Comparison of ENCODE assay signal across 36 cellular contexts in the genomic region with DNA sequence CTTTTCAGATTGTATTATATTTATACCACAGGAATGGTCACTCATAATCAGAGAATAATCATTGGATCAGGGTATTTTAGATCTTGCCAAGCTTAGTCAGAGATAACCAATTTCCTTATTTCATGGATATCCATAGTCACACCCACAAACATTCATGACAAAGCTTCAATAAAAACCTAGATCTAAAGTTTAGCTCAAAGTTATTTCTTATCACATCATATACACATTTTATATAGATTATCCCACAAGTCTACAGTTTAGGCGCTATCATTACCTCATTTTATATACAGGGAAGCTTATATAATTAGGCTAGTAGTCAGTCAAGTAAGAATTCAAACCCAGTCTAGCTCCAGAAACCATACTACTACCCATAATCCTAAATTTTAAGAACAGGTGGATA.
"Had no signal": no experiment of that assay in that cellular context is flagged by ENCODE, and none has a peak within 500 bp of the region (broad histone marks: within the 10 kb centered on the region; RNA-seq: fewer than 3 reads in every experiment).

No MANE protein-coding gene starts in this region.

- H3K4me1 Mint-ChIP-seq: activated B cell treated with CpG ODN at 0.5 μM for 24 hours; activated CD8-positive, alpha-beta memory T cell treated with anti-CD3 and anti-CD28 coated beads, Interleukin-2, amount 10 ng/mL, durations not matched to agents 7 days and 5 days; activated naive CD8-positive, alpha-beta T cell treated with anti-CD3 and anti-CD28 coated beads, Interleukin-2, amount 50 U/mL, for 24 hours had no signal

- H3K27me3 ChIP-seq: ascending aorta, breast epithelium, cardiac muscle cell, colonic mucosa, esophagus muscularis mucosa, heart left ventricle had no signal

- H3K27me3 Mint-ChIP-seq: activated B cell treated with CpG ODN at 0.5 μM for 24 hours; activated CD8-positive, alpha-beta memory T cell treated with anti-CD3 and anti-CD28 coated beads, Interleukin-2, amount 10 ng/mL, durations not matched to agents 7 days and 5 days; activated CD8-positive, alpha-beta T cell treated with anti-CD3 and anti-CD28 coated beads for 36 hours; activated naive CD4-positive, alpha-beta T cell treated with anti-CD3 and anti-CD28 coated beads, Interleukin-2, amount 50 U/mL, for 24 hours; activated naive CD8-positive, alpha-beta T cell treated with anti-CD3 and anti-CD28 coated beads for 36 hours; activated naive CD8-positive, alpha-beta T cell treated with anti-CD3 and anti-CD28 coated beads, Interleukin-2, amount 50 U/mL, for 24 hours; brain; T-cell had no signal

- H3K4me1 ChIP-seq: ascending aorta, breast epithelium, colonic mucosa had no signal

- DNase-seq: activated B cell treated with CpG ODN at 0.5 μM for 24 hours; activated CD4-positive, alpha-beta T cell treated with anti-CD3 and anti-CD28 coated beads for 48 hours; activated CD4-positive, alpha-beta T cell treated with anti-CD3 and anti-CD28 coated beads, Interleukin-2, amount 50 U/mL, for 1 hour; activated CD4-positive, alpha-beta T cell treated with anti-CD3 and anti-CD28 coated beads, Interleukin-2, amount 50 U/mL, for 48 hours; activated CD8-positive, alpha-beta memory T cell treated with anti-CD3 and anti-CD28 coated beads, Interleukin-2, amount 10 ng/mL, durations not matched to agents 7 days and 5 days; activated CD8-positive, alpha-beta memory T cell treated with anti-CD3 and anti-CD28 coated beads, Interleukin-2, amount 50 U/mL, for 4 hours; activated CD8-positive, alpha-beta T cell treated with anti-CD3 and anti-CD28 coated beads for 36 hours; activated effector memory CD4-positive, alpha-beta T cell treated with anti-CD3 and anti-CD28 coated beads, Interleukin-2, amount 50 U/mL, for 16 hours; activated naive CD4-positive, alpha-beta T cell treated with anti-CD3 and anti-CD28 coated beads for 36 hours; activated naive CD8-positive, alpha-beta T cell treated with anti-CD3 and anti-CD28 coated beads for 36 hours; activated naive CD8-positive, alpha-beta T cell treated with anti-CD3 and anti-CD28 coated beads, Interleukin-2, amount 50 U/mL, for 24 hours; activated T-cell treated with anti-CD3 and anti-CD28 coated beads, Interleukin-2, amount 50 U/mL, for 1 hour; activated T-cell treated with anti-CD3 and anti-CD28 coated beads, Interleukin-2, amount 50 U/mL, for 48 hours; central memory CD4-positive, alpha-beta T cell; cerebellar nuclear complex; colonic mucosa; effector memory CD4-positive, alpha-beta T cell; endodermal cell; erythroblast; glutamatergic neuron; heart left ventricle; SW 1271; T-cell; T1000; WERI-Rb-1 had no signal

- H3K4me3 Mint-ChIP-seq: activated B cell treated with CpG ODN at 0.5 μM for 24 hours; activated CD8-positive, alpha-beta memory T cell treated with anti-CD3 and anti-CD28 coated beads, Interleukin-2, amount 10 ng/mL, durations not matched to agents 7 days and 5 days; activated CD8-positive, alpha-beta T cell treated with anti-CD3 and anti-CD28 coated beads for 36 hours; activated naive CD4-positive, alpha-beta T cell treated with anti-CD3 and anti-CD28 coated beads for 36 hours; activated naive CD4-positive, alpha-beta T cell treated with anti-CD3 and anti-CD28 coated beads, Interleukin-2, amount 50 U/mL, for 24 hours; activated naive CD8-positive, alpha-beta T cell treated with anti-CD3 and anti-CD28 coated beads for 36 hours; activated naive CD8-positive, alpha-beta T cell treated with anti-CD3 and anti-CD28 coated beads, Interleukin-2, amount 50 U/mL, for 24 hours; activated T-helper 1 cell treated with anti-CD3 and anti-CD28 coated beads, Interleukin-12 subunit alpha, Interleukin-12 subunit beta, Interleukin-2, Interleukin-4 antibody, amounts not matched to agents 30 ng/mL and 10 ng/mL and 1 ng/mL, durations not matched to agents 14 hours and 24 hours and 36 hours; brain; endodermal cell; T-cell; T-helper 1 cell treated with Interleukin-12 subunit alpha and Interleukin-12 subunit beta and Interleukin-4 antibody, amounts not matched to agents 30 μg/mL and 1 μg/mL, for 36 hours; T-helper 2 cell treated with Interferon-gamma antibody and Interleukin-4, amounts not matched to agents 5 μg/mL and 100 μg/mL, for 36 hours had no signal

- H3K36me3 ChIP-seq: ascending aorta, breast epithelium, cardiac muscle cell, colonic mucosa, esophagus muscularis mucosa, heart left ventricle, WERI-Rb-1 had no signal

- H3K27ac Mint-ChIP-seq: activated B cell treated with CpG ODN at 0.5 μM for 24 hours; activated CD8-positive, alpha-beta memory T cell treated with anti-CD3 and anti-CD28 coated beads, Interleukin-2, amount 10 ng/mL, durations not matched to agents 7 days and 5 days; activated CD8-positive, alpha-beta T cell treated with anti-CD3 and anti-CD28 coated beads for 36 hours; activated naive CD4-positive, alpha-beta T cell treated with anti-CD3 and anti-CD28 coated beads for 36 hours; activated naive CD4-positive, alpha-beta T cell treated with anti-CD3 and anti-CD28 coated beads, Interleukin-2, amount 50 U/mL, for 24 hours; activated naive CD8-positive, alpha-beta T cell treated with anti-CD3 and anti-CD28 coated beads for 36 hours; activated naive CD8-positive, alpha-beta T cell treated with anti-CD3 and anti-CD28 coated beads, Interleukin-2, amount 50 U/mL, for 24 hours; activated T-helper 1 cell treated with anti-CD3 and anti-CD28 coated beads, Interleukin-12 subunit alpha, Interleukin-12 subunit beta, Interleukin-2, Interleukin-4 antibody, amounts not matched to agents 30 ng/mL and 10 ng/mL and 1 ng/mL, durations not matched to agents 14 hours and 24 hours and 36 hours; activated T-helper 2 cell treated with anti-CD3 and anti-CD28 coated beads, Interferon-gamma antibody, Interleukin-2, Interleukin-4, amounts not matched to agents 10 μg/mL and 5 μg/mL and 100 μg/mL, durations not matched to agents 14 hours and 24 hours and 36 hours; brain; endodermal cell; T-cell; T-helper 1 cell treated with Interleukin-12 subunit alpha and Interleukin-12 subunit beta and Interleukin-4 antibody, amounts not matched to agents 30 μg/mL and 1 μg/mL, for 36 hours; T-helper 2 cell treated with Interferon-gamma antibody and Interleukin-4, amounts not matched to agents 5 μg/mL and 100 μg/mL, for 36 hours had no signal

- ATAC-seq: activated CD4-positive, CD25-positive, alpha-beta regulatory T cell treated with anti-CD3 and anti-CD28 coated beads, Interleukin-2, amount 50 U/mL, for 24 hours; activated CD8-positive, alpha-beta memory T cell treated with anti-CD3 and anti-CD28 coated beads, Interleukin-2, amount 10 ng/mL, durations not matched to agents 7 days and 5 days; activated CD8-positive, alpha-beta T cell treated with anti-CD3 and anti-CD28 coated beads for 36 hours; activated naive CD8-positive, alpha-beta T cell treated with anti-CD3 and anti-CD28 coated beads, Interleukin-2, amount 50 U/mL, for 24 hours; heart left ventricle; T-cell had no signal

- H3K9me3 ChIP-seq: ascending aorta, breast epithelium, colonic mucosa, esophagus muscularis mucosa, heart left ventricle had no signal

- H3K27ac ChIP-seq: ascending aorta, breast epithelium, cardiac muscle cell, colonic mucosa, esophagus muscularis mucosa, heart left ventricle, WERI-Rb-1 had no signal

- H3K4me3 ChIP-seq: ascending aorta, breast epithelium, cardiac muscle cell, colonic mucosa, esophagus muscularis mucosa, heart left ventricle had no signal
